2 cellular contexts compared by ENCODE assay signal in genomic region chr17:82008258-82008940, GRCh38.
TF ChIP-seq lines count a peak whose summit lies in the region.

No MANE protein-coding gene starts in this region.

TF ChIP-seq in HEK293, 187 proteins besides CTCF, POLR2A, EP300 and RAD21:
- no peak for TF ChIP-seq ZNF580 (tag by site-specific recombination; IDR thresholded peaks at IDR 0.05)
- TF ChIP-seq KLF8 (tag by site-specific recombination; IDR thresholded peaks at IDR 0.05): 0 out of 2 replicates have a peak, but pooled peaks have one; percentile 10
- TF ChIP-seq ZNF239 (tag by site-specific recombination; IDR thresholded peaks at IDR 0.05): no peak
- TF ChIP-seq ZNF544 (tag by site-specific recombination; IDR thresholded peaks at IDR 0.05): no peak
- 0 out of 2 replicates have a peak, but pooled peaks have one; percentile 25 for TF ChIP-seq PRDM10 (tag by site-specific recombination; IDR thresholded peaks at IDR 0.05)
- no peak for TF ChIP-seq SP3 (tag by site-specific recombination; IDR thresholded peaks at IDR 0.05)
- peak; percentile 13; the same call in 1 of the 2 replicates for TF ChIP-seq GLIS2 (tag by site-specific recombination; IDR thresholded peaks at IDR 0.05)

TF ChIP-seq in GM12878, 131 proteins besides CTCF, POLR2A, EP300 and RAD21:
- TF ChIP-seq ATF7 (IDR thresholded peaks at IDR 0.05; ENCODE audit: low read depth) (no peak), CEBPB (IDR thresholded peaks at IDR 0.05; ENCODE audit: borderline replicate concordance in 1 of 2, low read depth in 2 of 2, low read length in 2 of 2) (no peak), PAX5 (IDR thresholded peaks at IDR 0.05; ENCODE audit: borderline replicate concordance, low read depth, low read length) (no peak), SRF (IDR thresholded peaks at IDR 0.05; ENCODE audit: low read depth in 2 of 2, low read length in 2 of 2) (no peak), SUPT20H (IDR thresholded peaks at IDR 0.05; ENCODE audit: borderline replicate concordance, control insufficient read depth, low read depth, low read length) (no peak), NFIC (IDR thresholded peaks at IDR 0.05; ENCODE audit: low read depth, low read length) (no peak), TCF3 (IDR thresholded peaks at IDR 0.05; ENCODE audit: borderline replicate concordance, insufficient read depth, low read depth, low read length) (no peak)
